Comparison of ENCODE assay signal across 29 cellular contexts in genomic region chr19:56372281-56372680, GRCh38.
"Had no signal": no experiment of that assay in that cellular context is flagged by ENCODE, and none has a peak within 500 bp of the region (broad histone marks: within the 10 kb centered on the region; RNA-seq: fewer than 3 reads in every experiment).

No MANE protein-coding gene starts in this region.

- FAIRE-seq: colon, small intestine had no signal

- H3K36me3 ChIP-seq: uterus had no signal

- H3K27me3 ChIP-seq: dorsolateral prefrontal cortex, esophagus squamous epithelium, suprapubic skin, transverse colon, upper lobe of right lung, uterus had no signal

- H3K4me3 ChIP-seq: dorsolateral prefrontal cortex, esophagus squamous epithelium, lung, mucosa of descending colon, psoas muscle, suprapubic skin, transverse colon, upper lobe of right lung, uterus had no signal

- DNase-seq: central memory CD4-positive, alpha-beta T cell; dorsolateral prefrontal cortex; effector CD4-positive, alpha-beta T cell; erythroblast; esophagus squamous epithelium; foreskin melanocyte; hypothalamus; immature natural killer cell; islet precursor cell; kidney glomerular epithelial cell; left ventricle myocardium superior; mucosa of descending colon; naive thymus-derived CD4-positive, alpha-beta T cell; nephron progenitor cell; nucleus accumbens; posterior cingulate gyrus; psoas muscle; right cardiac atrium; small intestine; stimulated activated CD4-positive, alpha-beta T cell treated with anti-CD3 and anti-CD28 coated beads, Interleukin-15, amount 100 ng/mL, for 24 hours; stimulated activated CD4-positive, alpha-beta T cell treated with anti-CD3 and anti-CD28 coated beads, Interleukin-2, amount 100 ng/mL, for 48 hours; stimulated activated naive B cell treated with anti-CD40 and anti-IgM and Interleukin-4, amounts not matched to agents 10 μg/mL and 1 μg/mL and 100 μg/mL, for 72 hours; stimulated activated naive CD8-positive, alpha-beta T cell treated with anti-CD3 and anti-CD28 coated beads, Interleukin-15, amount 100 ng/mL, for 72 hours; transverse colon; upper lobe of right lung; uterus had no signal

- H3K27ac ChIP-seq: dorsolateral prefrontal cortex, esophagus squamous epithelium, psoas muscle, suprapubic skin, transverse colon, upper lobe of right lung, uterus had no signal
